1 cellular context compared by ENCODE assay signal in genomic region chr3:5013021-5013906, GRCh38.
TF ChIP-seq lines count a peak whose summit lies in the region.

No MANE protein-coding gene starts in this region.

TF ChIP-seq in K562, 482 proteins besides CTCF, POLR2A, EP300 and RAD21 (continued from another document):
- TF ChIP-seq ZNF778 (CRISPR knock-in tag; IDR thresholded peaks at IDR 0.05) (no peak), ZNF121 (CRISPR knock-in tag; conservative IDR thresholded peaks at IDR 0.05) (no peak), ZNF644 (tag; IDR thresholded peaks at IDR 0.05; ENCODE audit: low read depth) (no peak), ZNF780A (CRISPR knock-in tag; IDR thresholded peaks at IDR 0.05) (no peak), THRA (IDR thresholded peaks at IDR 0.05) (no peak), FOXO4 (CRISPR knock-in tag; IDR thresholded peaks at IDR 0.05) (0 out of 2 replicates have a peak, but pooled peaks have one; percentile 44), TFAM (CRISPR knock-in tag; conservative IDR thresholded peaks at IDR 0.05) (no peak), NUFIP1 (IDR thresholded peaks at IDR 0.05; ENCODE audit: partially characterized antibody) (no peak), E2F3 (CRISPR knock-in tag; IDR thresholded peaks at IDR 0.05) (0 out of 2 replicates have a peak, but pooled peaks have one; percentile 8), FOXM1 (IDR thresholded peaks at IDR 0.05; ENCODE audit: low read depth) (no peak; the same call in 1 of the 2 replicates), FOXM1 (CRISPR knock-in tag; IDR thresholded peaks at IDR 0.05; ENCODE audit: low read depth) (no peak), ZNF165 (CRISPR knock-in tag; IDR thresholded peaks at IDR 0.05; ENCODE audit: borderline replicate concordance) (no peak), ZNF41 (CRISPR knock-in tag; conservative IDR thresholded peaks at IDR 0.05) (no peak), ZNF263 (CRISPR knock-in tag; IDR thresholded peaks at IDR 0.05; ENCODE audit: borderline replicate concordance) (peak; percentile 90), CHCHD3 (CRISPR knock-in tag; IDR thresholded peaks at IDR 0.05) (no peak), STAT5A (IDR thresholded peaks at IDR 0.05; ENCODE audit: borderline replicate concordance, low read length) (0 out of 2 replicates have a peak, but pooled peaks have one; percentile 34)
- TF ChIP-seq, protein P1, sequence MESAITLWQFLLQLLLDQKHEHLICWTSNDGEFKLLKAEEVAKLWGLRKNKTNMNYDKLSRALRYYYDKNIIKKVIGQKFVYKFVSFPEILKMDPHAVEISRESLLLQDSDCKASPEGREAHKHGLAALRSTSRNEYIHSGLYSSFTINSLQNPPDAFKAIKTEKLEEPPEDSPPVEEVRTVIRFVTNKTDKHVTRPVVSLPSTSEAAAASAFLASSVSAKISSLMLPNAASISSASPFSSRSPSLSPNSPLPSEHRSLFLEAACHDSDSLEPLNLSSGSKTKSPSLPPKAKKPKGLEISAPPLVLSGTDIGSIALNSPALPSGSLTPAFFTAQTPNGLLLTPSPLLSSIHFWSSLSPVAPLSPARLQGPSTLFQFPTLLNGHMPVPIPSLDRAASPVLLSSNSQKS (CRISPR knock-in tag; IDR thresholded peaks at IDR 0.05), result no peak
